In the genomic region with DNA sequence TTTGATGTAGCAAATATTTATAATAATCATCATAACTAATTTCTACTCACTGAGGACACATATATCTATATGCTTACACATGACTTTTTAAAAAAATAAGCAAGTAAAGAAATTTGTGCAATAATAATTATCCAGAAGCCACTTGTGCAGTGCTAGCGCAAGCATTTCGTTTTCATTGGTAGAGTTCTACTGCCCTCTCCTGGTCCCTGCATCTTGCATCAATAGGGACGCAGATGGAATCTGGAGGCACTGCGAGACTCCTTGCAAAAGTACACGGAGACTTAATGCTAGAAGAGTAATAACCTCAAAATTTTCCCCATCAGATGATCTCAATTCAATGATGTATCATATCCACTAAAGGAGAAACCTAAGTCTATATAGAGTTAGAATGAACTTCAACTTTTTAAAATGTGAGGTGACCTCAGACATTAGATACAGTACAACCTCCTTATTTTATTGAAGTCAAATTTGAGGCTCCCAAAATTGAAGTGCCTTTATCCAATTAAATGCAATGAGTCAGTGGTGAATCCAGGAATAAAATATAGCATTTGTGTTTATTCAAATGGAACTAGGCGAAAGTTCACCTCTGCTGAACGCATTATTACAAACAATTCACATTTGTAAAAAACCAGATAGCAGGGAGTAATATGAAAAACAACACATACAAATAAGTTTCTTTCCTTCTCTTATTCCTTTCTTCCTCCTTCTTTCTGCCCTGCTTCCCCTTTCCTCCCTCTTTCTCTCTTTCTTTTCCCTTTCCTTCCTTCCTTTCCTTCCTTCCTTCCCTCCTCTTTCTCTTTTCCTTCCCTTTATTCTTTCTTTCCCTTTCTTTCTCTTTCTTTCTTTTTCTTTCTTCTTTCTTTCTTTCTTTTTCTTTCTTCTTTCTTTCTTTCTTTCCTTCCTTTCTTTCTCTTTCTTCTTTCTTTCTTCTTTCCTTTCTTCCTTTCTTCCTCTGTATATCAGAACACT, we compare ENCODE assay signal across 8 cellular contexts.
DNase-seq lines count a peak whose midpoint lies in the region; ATAC-seq and TF ChIP-seq lines count a peak whose summit lies in the region.

No MANE protein-coding gene starts in this region.

- H3K4me1 Mint-ChIP-seq in glutamatergic neuron (ENCODE audit: low read depth, unreplicated experiment) = peaks cover 14% of the 10 kb centered on the region

- no peaks in the 10 kb centered on the region for H3K9me2 ChIP-seq in OCI-LY7 (ENCODE audit: insufficient read depth, low read length)

- no peak overlapping the region for H3K18ac ChIP-seq in IMR-90 (ENCODE audit: low read depth, low read length)

- H3K4me2 ChIP-seq in IMR-90 (ENCODE audit: low read depth, low read length) (no peak overlapping the region), OCI-LY7 (ENCODE audit: low read length) (no peak overlapping the region)

- no peak overlapping the region for H3K4ac ChIP-seq in IMR-90 (ENCODE audit: low read depth, low read length)

- no peaks in the 10 kb centered on the region for H3K9me1 ChIP-seq in IMR-90 (ENCODE audit: insufficient read depth, low read length)

- DNase-seq in GF-D8 (lab: John Stamatoyannopoulos, UW) (peak; percentile 3), IMR-90 (peak; percentile 88), OCI-LY7 (ENCODE audit: low spot score) (peak; percentile 63), glutamatergic neuron (peak; percentile 64), pons (ENCODE audit: low spot score) (peak; percentile 80), mesenteric fat pad (ENCODE audit: low spot score) (no peak)
- DNase-seq in activated naive CD4-positive, alpha-beta T cell treated with Interleukin-2 at 50 U/mL for 16 hours = peak; percentile 13

- H3K27ac ChIP-seq in IMR-90 (ENCODE audit: insufficient read depth, low read length) (no peak overlapping the region), OCI-LY7 (ENCODE audit: low read depth, low read length, poor library complexity, severe bottlenecking) (no peak overlapping the region)

- H3K14ac ChIP-seq in IMR-90 (replicated peaks; ENCODE audit: low read depth, low read length) = no peak overlapping the region

- in situ Hi-C loops in IMR-90 (cut with MboI; ENCODE audit: low sequenced_read_pairs) = loop anchor here (10.0 kb wide), 1 partner anchor 598 kb away; no protein-coding TSS in a partner anchor

- BruUV-seq in IMR-90 (replicated peaks; lab: Mats Ljungman, UMichigan) (no TSS peak), OCI-LY7 (replicated peaks; lab: Mats Ljungman, UMichigan) (no TSS peak)

- H2BK15ac ChIP-seq in IMR-90 (ENCODE audit: low read depth, low read length) = no peak overlapping the region

- H3K27me3 ChIP-seq in IMR-90 (ENCODE audit: control insufficient read depth, insufficient read depth, low read length) = no peaks in the 10 kb centered on the region

- H2AFZ ChIP-seq in IMR-90 (replicated peaks; ENCODE audit: low read length, poor library complexity) = no peak overlapping the region
- H2AFZ ChIP-seq in OCI-LY7 (ENCODE audit: low read length) = no peak overlapping the region

- no peak overlapping the region for H3K23ac ChIP-seq in IMR-90 (ENCODE audit: low read depth, low read length)

- dilution Hi-C loops in IMR-90 (cut with HindIII; ENCODE audit: low sequenced_read_pairs, unreplicated experiment) = no loop called here

- peak; percentile 91 for TF ChIP-seq CTCF in IMR-90 (conservative IDR thresholded peaks at IDR 0.05; ENCODE audit: low read depth, low read length)
- peak; percentile 82 for TF ChIP-seq CTCF in OCI-LY7 (conservative IDR thresholded peaks at IDR 0.05; ENCODE audit: low read length)
- TF ChIP-seq CTCF in glutamatergic neuron (IDR thresholded peaks at IDR 0.05; ENCODE audit: partially characterized antibody, unreplicated experiment) = peak; percentile 59

- H3K9me3 ChIP-seq in IMR-90 (ENCODE audit: control insufficient read depth, insufficient read depth, low read length) = no peaks in the 10 kb centered on the region
- H3K9me3 ChIP-seq in OCI-LY7 (ENCODE audit: low read length) = no peaks in the 10 kb centered on the region

- no peak overlapping the region for H3K9ac ChIP-seq in IMR-90 (ENCODE audit: low read depth, low read length)

- WGBS in IMR-90 (ENCODE audit: extremely low coverage in 2 of 2, insufficient read length in 1 of 2), 2 experiments = 14% methylated on average over 2 of the region's 7 CpGs; no CpG with 5 or more reads in 1 of the 2 experiments

- H3K27me3 Mint-ChIP-seq in glutamatergic neuron (ENCODE audit: unreplicated experiment) = no peaks in the 10 kb centered on the region

- no peak overlapping the region for H4K91ac ChIP-seq in IMR-90 (ENCODE audit: insufficient read depth, low read depth, low read length)

- H2AK5ac ChIP-seq in IMR-90 (ENCODE audit: low read depth, low read length) = no peak overlapping the region

- no peak overlapping the region for H3K4me3 Mint-ChIP-seq in glutamatergic neuron (ENCODE audit: unreplicated experiment)

- H4K5ac ChIP-seq in IMR-90 (ENCODE audit: low read depth, low read length) = no peak overlapping the region

- H3K79me1 ChIP-seq in IMR-90 (ENCODE audit: low read depth in 1 of 2, low read length in 2 of 2) = no peaks in the 10 kb centered on the region

- no peak overlapping the region for H3K27ac Mint-ChIP-seq in glutamatergic neuron (ENCODE audit: unreplicated experiment)

- H3K36me3 ChIP-seq in IMR-90 (ENCODE audit: control insufficient read depth, insufficient read depth, low read length) (no peaks in the 10 kb centered on the region), OCI-LY7 (ENCODE audit: insufficient read depth, low read length) (no peaks in the 10 kb centered on the region)

- CTCF ChIA-PET in IMR-90 (lab: Yijun Ruan, JAX) (interaction anchor here (0.6 kb wide), 1 partner anchor 1137 kb away, joined by 3 read pairs; no protein-coding TSS in a partner anchor), OCI-LY7 (lab: Charles Lee; ENCODE audit: unreplicated experiment) (no interaction called here)

- no peak overlapping the region for H2BK120ac ChIP-seq in IMR-90 (ENCODE audit: low read depth, low read length)

- ATAC-seq in GM21619 (IDR thresholded peaks at IDR 0.05; ENCODE audit: unreplicated experiment) = peak; percentile 93
- ATAC-seq in IMR-90 (ENCODE audit: low read depth) = peak; percentile 97

- peak; percentile 96 for TF ChIP-seq RAD21 in IMR-90 (IDR thresholded peaks at IDR 0.05; ENCODE audit: low read length)

- intact Hi-C loops in IMR-90 (cut with micrococcal nuclease) = loop anchor here (1.0 to 10.0 kb wide), 8 partner anchors 150 to 1678 kb away; no protein-coding TSS in a partner anchor
- intact Hi-C loops in OCI-LY7 (cut with micrococcal nuclease; ENCODE audit: unreplicated experiment) = loop anchor here (2.0 kb wide), 1 partner anchor 490 kb away; no protein-coding TSS in a partner anchor

- no peak overlapping the region for H2BK5ac ChIP-seq in IMR-90 (ENCODE audit: low read depth, low read length, poor library complexity, severe bottlenecking)

- H3K4me3 ChIP-seq in IMR-90 (ENCODE audit: insufficient read depth, low read depth, low read length) = no peak overlapping the region
- H3K4me3 ChIP-seq in OCI-LY7 (ENCODE audit: low read depth, low read length, poor library complexity, severe bottlenecking) = no peak overlapping the region

- POLR2A ChIA-PET in IMR-90 (lab: Charles Lee; ENCODE audit: unreplicated experiment) = no interaction called here
- POLR2A ChIA-PET in OCI-LY7 (lab: Charles Lee) = no interaction called here

- no peak overlapping the region for H4K8ac ChIP-seq in IMR-90 (ENCODE audit: low read depth in 2 of 2, low read length in 2 of 2)

- no peak overlapping the region for H3K56ac ChIP-seq in IMR-90 (ENCODE audit: extremely low read depth, insufficient read depth, low read length)

- TF ChIP-seq POLR2A in IMR-90 (IDR thresholded peaks at IDR 0.05; ENCODE audit: low read depth, low read length) = no peak

- H3K79me2 ChIP-seq in OCI-LY7 (ENCODE audit: insufficient read depth, low read depth, low read length) = no peaks in the 10 kb centered on the region

- no peaks in the 10 kb centered on the region for H3K36me3 Mint-ChIP-seq in glutamatergic neuron (ENCODE audit: unreplicated experiment)

- H3K4me1 ChIP-seq in IMR-90 (ENCODE audit: control insufficient read depth, insufficient read depth, low read length) (no peaks in the 10 kb centered on the region), OCI-LY7 (ENCODE audit: insufficient read depth, low read length, poor library complexity, severe bottlenecking) (no peaks in the 10 kb centered on the region)

- H2AK9ac ChIP-seq in IMR-90 (replicated peaks; ENCODE audit: low read depth, low read length, poor library complexity) = no peak overlapping the region

- H2BK20ac ChIP-seq in IMR-90 (ENCODE audit: low read depth, low read length) = no peak overlapping the region

- no peaks in the 10 kb centered on the region for H4K20me1 ChIP-seq in IMR-90 (ENCODE audit: insufficient read depth, low read length)
- H4K20me1 ChIP-seq in OCI-LY7 (ENCODE audit: insufficient read depth, low read length) = no peaks in the 10 kb centered on the region

- peaks cover 3% of the 10 kb centered on the region for H3K9me3 Mint-ChIP-seq in glutamatergic neuron (ENCODE audit: unreplicated experiment)

TF ChIP-seq in IMR-90, 13 proteins besides CTCF, POLR2A, EP300 and RAD21:
- peak; percentile 66 for TF ChIP-seq CEBPB (IDR thresholded peaks at IDR 0.05; ENCODE audit: low read depth, low read length)
- no peak for TF ChIP-seq RFX5 (IDR thresholded peaks at IDR 0.05; ENCODE audit: low read depth, low read length)
- peak; percentile 57 for TF ChIP-seq MAFK (IDR thresholded peaks at IDR 0.05; ENCODE audit: low read depth, low read length)
- TF ChIP-seq NFE2L2 (IDR thresholded peaks at IDR 0.05; ENCODE audit: low read depth, low read length) = no peak
- TF ChIP-seq SMC3 (IDR thresholded peaks at IDR 0.05; ENCODE audit: low read depth, low read length) = peak; percentile 93
